In the genomic region with DNA sequence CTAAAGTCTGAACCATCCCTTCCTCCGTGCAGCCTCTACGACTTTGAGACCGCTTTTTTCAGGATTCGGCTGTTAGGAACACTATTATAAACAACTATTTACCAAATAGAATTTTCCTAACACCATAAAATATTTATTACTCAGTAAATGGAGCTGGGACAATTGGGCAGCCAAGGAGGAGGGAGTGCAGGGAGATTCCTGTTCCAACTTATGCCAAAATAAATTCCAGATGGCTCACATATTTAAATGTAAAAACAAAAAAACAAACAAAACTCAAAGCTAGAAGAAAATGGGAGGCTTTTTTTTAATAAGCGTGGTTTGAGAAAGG, we compare ENCODE assay signal across 1 cellular context.
TF ChIP-seq lines count a peak whose summit lies in the region.

No MANE protein-coding gene starts in this region.

TF ChIP-seq in IMR-90, 13 proteins besides CTCF, POLR2A, EP300 and RAD21:
- no peak for TF ChIP-seq RCOR1 (IDR thresholded peaks at IDR 0.05; ENCODE audit: insufficient replicate concordance, low read length)
- no peak for TF ChIP-seq RFX5 (IDR thresholded peaks at IDR 0.05; ENCODE audit: low read depth, low read length)
- no peak for TF ChIP-seq NFE2L2 (IDR thresholded peaks at IDR 0.05; ENCODE audit: low read depth, low read length)
